Comparison of ENCODE assay signal across 7 cellular contexts in the genomic region with DNA sequence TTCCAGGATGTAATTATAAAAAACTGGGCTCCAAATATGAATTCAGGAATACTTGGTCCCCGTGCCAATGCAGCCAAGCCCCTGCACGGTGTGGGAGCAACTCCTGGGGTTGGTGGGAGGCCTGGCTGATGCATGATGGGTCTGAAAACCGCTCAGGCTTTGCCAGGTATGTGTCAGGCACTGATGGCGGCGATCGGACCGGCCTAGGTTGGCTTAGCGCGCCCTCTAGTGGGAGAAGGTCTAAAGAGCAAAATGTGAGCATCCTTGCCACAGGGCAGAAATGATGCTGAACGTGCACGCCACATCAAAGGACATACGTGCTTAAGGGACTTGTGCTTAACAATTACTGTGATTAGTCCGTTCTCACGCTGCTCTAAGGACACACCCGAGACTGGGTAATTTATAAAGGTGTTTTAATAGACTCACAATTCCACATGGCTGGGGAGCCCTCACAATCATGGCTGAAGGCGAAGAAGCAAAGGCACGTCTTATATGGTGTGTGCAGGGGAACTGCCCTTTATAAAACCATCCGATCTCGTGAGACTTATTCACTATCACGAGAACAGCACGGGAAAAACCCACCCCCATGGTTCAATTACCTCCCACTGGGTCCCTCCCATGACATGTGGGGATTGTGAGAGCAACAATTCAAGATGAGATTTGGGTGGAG.
DNase-seq lines count a peak whose midpoint lies in the region; ATAC-seq and TF ChIP-seq lines count a peak whose summit lies in the region.
"Not testable (repeated sequence)": the region's sequence is repeated elsewhere in the genome, so short reads cannot be mapped to it uniquely, and the experiment has no call there.

No MANE protein-coding gene starts in this region.

- not testable (repeated sequence) for H3K4me2 ChIP-seq in PC-3 (ENCODE audit: low read length); neural cell (ENCODE audit: low read length)

- H3K36me3 Mint-ChIP-seq in activated CD8-positive, alpha-beta T cell treated with anti-CD3 and anti-CD28 coated beads for 36 hours (ENCODE audit: low read depth), result not testable (repeated sequence)

- not testable (repeated sequence) for H3F3A ChIP-seq in PC-3 (ENCODE audit: low read length, unreplicated experiment); neural cell (ENCODE audit: insufficient read depth, low read length, poor library complexity, severe bottlenecking)

- not testable (repeated sequence) for H3K79me2 ChIP-seq in PC-3 (ENCODE audit: low read length); neural cell (replicated peaks; ENCODE audit: insufficient read depth, low read length)

- H3K27ac ChIP-seq in PC-3 (ENCODE audit: low read length); gastroesophageal sphincter; neural cell (ENCODE audit: low read length): not testable (repeated sequence)

- POLR2A ChIA-PET in PC-3 (lab: Charles Lee; ENCODE audit: unreplicated experiment); activated CD8-positive, alpha-beta T cell treated with anti-CD3 and anti-CD28 coated beads for 36 hours (lab: Charles Lee): not testable (repeated sequence)

- H3K4me3 ChIP-seq in PC-3 (ENCODE audit: low read length); gastroesophageal sphincter; neural cell (ENCODE audit: low read length): not testable (repeated sequence)

- TF ChIP-seq RAD21 in neural cell (conservative IDR thresholded peaks at IDR 0.05), result not testable (repeated sequence)

- not testable (repeated sequence) for DNase-seq in PC-3
- DNase-seq in activated CD8-positive, alpha-beta T cell treated with anti-CD3 and anti-CD28 coated beads for 36 hours, result peak; percentile 89
- peak; percentile 72 for DNase-seq in activated naive CD8-positive, alpha-beta T cell treated with anti-CD3 and anti-CD28 coated beads, Interleukin-2, amount 50 U/mL, for 16 hours (ENCODE audit: low read depth, low spot score)
- peak; percentile 62 for DNase-seq in stimulated activated CD8-positive, alpha-beta memory T cell treated with anti-CD3 and anti-CD28 coated beads, Interleukin-12 subunit alpha, Interleukin-12 subunit beta, amount 100 ng/mL, for 1 hour (ENCODE audit: low read depth)

- 8% methylated on average over 3 of the region's 21 CpGs; no CpG with 5 or more reads in 1 of the 2 donors for WGBS in gastroesophageal sphincter (ENCODE audit: low coverage in 1 of 2), 2 donors

- not testable (repeated sequence) for H3K9me3 Mint-ChIP-seq in activated CD8-positive, alpha-beta T cell treated with anti-CD3 and anti-CD28 coated beads for 36 hours

- H3K9me3 ChIP-seq in PC-3 (ENCODE audit: low read length); gastroesophageal sphincter; neural cell (ENCODE audit: low read length): not testable (repeated sequence)

- not testable (repeated sequence) for H4K20me1 ChIP-seq in PC-3 (ENCODE audit: low read length); neural cell (ENCODE audit: insufficient read depth)

- not testable (repeated sequence) for TF ChIP-seq EP300 in gastroesophageal sphincter (IDR thresholded peaks at IDR 0.05); neural cell (conservative IDR thresholded peaks at IDR 0.05; ENCODE audit: poor library complexity, severe bottlenecking)

- not testable (repeated sequence) for H3K4me1 ChIP-seq in PC-3 (ENCODE audit: insufficient read depth, low read length); gastroesophageal sphincter

- H3K27ac Mint-ChIP-seq in activated CD8-positive, alpha-beta T cell treated with anti-CD3 and anti-CD28 coated beads for 36 hours, result not testable (repeated sequence)

- not testable (repeated sequence) for H3K4me3 Mint-ChIP-seq in activated CD8-positive, alpha-beta T cell treated with anti-CD3 and anti-CD28 coated beads for 36 hours

- H3K36me3 ChIP-seq in PC-3 (ENCODE audit: low read depth, low read length); gastroesophageal sphincter; neural cell (ENCODE audit: insufficient read depth, low read length): not testable (repeated sequence)

- CTCF ChIA-PET in PC-3 (lab: Charles Lee); activated CD8-positive, alpha-beta T cell treated with anti-CD3 and anti-CD28 coated beads for 36 hours (lab: Charles Lee): not testable (repeated sequence)

- H3K4me1 Mint-ChIP-seq in activated CD8-positive, alpha-beta T cell treated with anti-CD3 and anti-CD28 coated beads for 36 hours (ENCODE audit: low read depth), result not testable (repeated sequence)

- not testable (repeated sequence) for H3K9ac ChIP-seq in PC-3 (ENCODE audit: low read length); neural cell (ENCODE audit: low read length)

- TF ChIP-seq CTCF in PC-3 (conservative IDR thresholded peaks at IDR 0.05; ENCODE audit: low read depth, low read length), result peak; percentile 36; the same call in 1 of the 2 replicates
- peak; percentile 18 for TF ChIP-seq CTCF in activated CD8-positive, alpha-beta T cell treated with anti-CD3 and anti-CD28 coated beads for 36 hours (IDR thresholded peaks at IDR 0.05)
- peak in 2 of 4 experiments; percentile 19 to 54 for TF ChIP-seq CTCF in gastroesophageal sphincter (IDR thresholded peaks at IDR 0.05)
- TF ChIP-seq CTCF in neural cell (IDR thresholded peaks at IDR 0.05; ENCODE audit: poor library complexity, severe bottlenecking), result peak; percentile 17

- ATAC-seq in GM18511 (IDR thresholded peaks at IDR 0.05; ENCODE audit: unreplicated experiment) (peak; percentile 68), PC-3 (peak; percentile 91), gastroesophageal sphincter (peak; percentile 78)
- ATAC-seq in activated CD8-positive, alpha-beta T cell treated with anti-CD3 and anti-CD28 coated beads for 36 hours, result peak; percentile 98

- intact Hi-C loops in PC-3 (cut with micrococcal nuclease); activated CD8-positive, alpha-beta T cell treated with anti-CD3 and anti-CD28 coated beads for 36 hours (cut with micrococcal nuclease): not testable (repeated sequence)

- BruUV-seq in PC-3 (replicated peaks; lab: Mats Ljungman, UMichigan), result not testable (repeated sequence)

- TF ChIP-seq POLR2A in gastroesophageal sphincter (IDR thresholded peaks at IDR 0.05), result not testable (repeated sequence)

- not testable (repeated sequence) for H3K27me3 Mint-ChIP-seq in activated CD8-positive, alpha-beta T cell treated with anti-CD3 and anti-CD28 coated beads for 36 hours

- not testable (repeated sequence) for H3K9me2 ChIP-seq in PC-3 (replicated peaks; ENCODE audit: low read length); neural cell (ENCODE audit: insufficient read depth, low read length)

- not testable (repeated sequence) for H3K27me3 ChIP-seq in PC-3 (ENCODE audit: low read length); gastroesophageal sphincter; neural cell (ENCODE audit: insufficient read depth, low read depth, low read length)

- not testable (repeated sequence) for H2AFZ ChIP-seq in PC-3 (ENCODE audit: low read length); neural cell (ENCODE audit: low read depth, low read length)

TF ChIP-seq in neural cell, 6 proteins besides CTCF, POLR2A, EP300 and RAD21:
- TF ChIP-seq SMC3 (conservative IDR thresholded peaks at IDR 0.05; ENCODE audit: poor library complexity), result peak; percentile 26
